Comparison of ENCODE assay signal across 23 cellular contexts in genomic region chr7:20152057-20152456, GRCh38.
DNase-seq lines count a peak whose midpoint lies in the region; ATAC-seq and TF ChIP-seq lines count a peak whose summit lies in the region.
"Had no signal": no experiment of that assay in that cellular context is flagged by ENCODE, and none has a peak within 500 bp of the region (broad histone marks: within the 10 kb centered on the region; RNA-seq: fewer than 3 reads in every experiment).

No MANE protein-coding gene starts in this region.

- TF ChIP-seq CTCF in activated B cell treated with CpG ODN at 0.5 μM for 24 hours (IDR thresholded peaks at IDR 0.05) = no peak
- no peak for TF ChIP-seq CTCF in stomach (IDR thresholded peaks at IDR 0.05)

- CTCF ChIA-PET in activated B cell treated with CpG ODN at 0.5 μM for 24 hours (lab: Charles Lee) = interaction anchor here (1.2 to 2.1 kb wide), 2 partner anchors 20 to 159 kb away, joined by 3 to 5 read pairs; no protein-coding TSS in a partner anchor

- intact Hi-C loops in activated B cell treated with CpG ODN at 0.5 μM for 24 hours (cut with micrococcal nuclease) = no loop called here
- intact Hi-C loops in stomach (cut with DNase I; ENCODE audit: low total_unique reads) = loop anchor here (10.0 kb wide), 1 partner anchor 443 kb away; no protein-coding TSS in a partner anchor

- H3K27me3 Mint-ChIP-seq in activated B cell treated with CpG ODN at 0.5 μM for 24 hours = no peaks in the 10 kb centered on the region
- H3K27me3 Mint-ChIP-seq: naive thymus-derived CD4-positive, alpha-beta T cell; stimulated activated naive CD8-positive, alpha-beta T cell treated with anti-CD3 and anti-CD28 coated beads, Interleukin-15, amount 100 ng/mL, for 72 hours had no signal

- TF ChIP-seq EP300 in stomach (IDR thresholded peaks at IDR 0.05) = no peak

- peaks cover 0 to 6% (median 0%) of the 10 kb centered on the region in 4 donors for H3K36me3 ChIP-seq in stomach
- H3K36me3 ChIP-seq: upper lobe of left lung had no signal

- peak overlapping the region; percentile 56 for H3K27ac Mint-ChIP-seq in activated B cell treated with CpG ODN at 0.5 μM for 24 hours
- H3K27ac Mint-ChIP-seq: naive thymus-derived CD4-positive, alpha-beta T cell; stimulated activated naive CD8-positive, alpha-beta T cell treated with anti-CD3 and anti-CD28 coated beads, Interleukin-15, amount 100 ng/mL, for 72 hours had no signal

- peak; percentile 80 for DNase-seq in H4 (ENCODE audit: low spot score)
- peak; percentile 52 for DNase-seq in NOMO-1 treated with DMSO at 0.1 percent for 48 hours (lab: John Stamatoyannopoulos, UW; ENCODE audit: unreplicated experiment)
- no peak for DNase-seq in activated B cell treated with CpG ODN at 0.5 μM for 24 hours
- DNase-seq in stomach = no peak
- no peak for DNase-seq in NCI-H2227 (lab: John Stamatoyannopoulos, UW; ENCODE audit: unreplicated experiment)
- DNase-seq in activated T-cell treated with anti-CD3 and anti-CD28 coated beads, Interleukin-2, amount 50 U/mL, for 48 hours = no peak
- no peak for DNase-seq in SKM-1 treated with dmso at 0.1 percent for 144 hours (lab: John Stamatoyannopoulos, UW; ENCODE audit: unreplicated experiment)
- DNase-seq: activated CD4-positive, alpha-beta T cell treated with anti-CD3 and anti-CD28 coated beads, Interleukin-2, amount 50 U/mL, for 1 hour; activated CD8-positive, alpha-beta memory T cell treated with anti-CD3 and anti-CD28 coated beads, Interleukin-2, amount 50 U/mL, for 4 hours; activated effector memory CD4-positive, alpha-beta T cell treated with Interleukin-2 at 50 U/mL for 16 hours; body of pancreas; DMS 273 treated with DMSO at 0.1 percent for 48 hours; effector CD8-positive, alpha-beta T cell; MM.1S; naive thymus-derived CD4-positive, alpha-beta T cell; NCI-H1694 treated with DMSO at 0.1 percent for 48 hours; NCI-H2227 treated with DMSO at 0.1 percent for 48 hours; posterior cingulate gyrus; SK-N-SH; stimulated activated CD4-positive, alpha-beta T cell treated with anti-CD3 and anti-CD28 coated beads, Interleukin-4, amount 100 ng/mL, for 24 hours; stimulated activated naive CD8-positive, alpha-beta T cell treated with anti-CD3 and anti-CD28 coated beads, Interleukin-15, amount 100 ng/mL, for 72 hours; upper lobe of left lung had no signal

- 35 to 74% (median 60%) methylated on average over 3 of the region's 3 CpGs for WGBS in stomach, 5 donors

- TF ChIP-seq POLR2A in stomach (IDR thresholded peaks at IDR 0.05) = no peak

- peaks cover 31% of the 10 kb centered on the region for H3K4me1 Mint-ChIP-seq in activated B cell treated with CpG ODN at 0.5 μM for 24 hours
- H3K4me1 Mint-ChIP-seq: stimulated activated naive CD8-positive, alpha-beta T cell treated with anti-CD3 and anti-CD28 coated beads, Interleukin-15, amount 100 ng/mL, for 72 hours had no signal

- H3K9me3 Mint-ChIP-seq in activated B cell treated with CpG ODN at 0.5 μM for 24 hours = no peaks in the 10 kb centered on the region

- H3K27me3 ChIP-seq in stomach = no peaks in the 10 kb centered on the region
- H3K27me3 ChIP-seq: body of pancreas, upper lobe of left lung had no signal

- peak overlapping the region in 3 of 5 donors; percentile 33 to 62 (median 56) for H3K27ac ChIP-seq in stomach
- H3K27ac ChIP-seq: body of pancreas, upper lobe of left lung had no signal

- H3K36me3 Mint-ChIP-seq in activated B cell treated with CpG ODN at 0.5 μM for 24 hours (ENCODE audit: low read depth) = peaks cover 32% of the 10 kb centered on the region
- H3K36me3 Mint-ChIP-seq: naive thymus-derived CD4-positive, alpha-beta T cell had no signal

- H3K4me3 ChIP-seq in stomach = no peak overlapping the region
- H3K4me3 ChIP-seq: body of pancreas, upper lobe of left lung had no signal

- POLR2A ChIA-PET in activated B cell treated with CpG ODN at 0.5 μM for 24 hours (lab: Charles Lee) = interaction anchor here (1.1 kb wide), 1 partner anchor 443 kb away, joined by 3 read pairs; the partner anchor contains the start of gene POLR1F

- no peak for ATAC-seq in activated B cell treated with CpG ODN at 0.5 μM for 24 hours (ENCODE audit: low read depth)
- no peak for ATAC-seq in GM18519 (IDR thresholded peaks at IDR 0.05; ENCODE audit: low FRiP score, unreplicated experiment)
- ATAC-seq: body of pancreas; naive thymus-derived CD4-positive, alpha-beta T cell; stimulated activated naive CD8-positive, alpha-beta T cell treated with anti-CD3 and anti-CD28 coated beads, Interleukin-15, amount 100 ng/mL, for 72 hours had no signal

- H3K4me3 Mint-ChIP-seq in activated B cell treated with CpG ODN at 0.5 μM for 24 hours = no peak overlapping the region
- H3K4me3 Mint-ChIP-seq: naive thymus-derived CD4-positive, alpha-beta T cell; stimulated activated naive CD8-positive, alpha-beta T cell treated with anti-CD3 and anti-CD28 coated beads, Interleukin-15, amount 100 ng/mL, for 72 hours had no signal

- peaks cover 0 to 31% (median 11%) of the 10 kb centered on the region in 4 donors for H3K4me1 ChIP-seq in stomach
- H3K4me1 ChIP-seq: body of pancreas, upper lobe of left lung had no signal

- H3K9me3 ChIP-seq in stomach = no peaks in the 10 kb centered on the region
- H3K9me3 ChIP-seq: body of pancreas, SK-N-SH, upper lobe of left lung had no signal

Comparison
In these comparisons a context has a peak if more than half of its experiments do, and no peak if none do; other contexts are left out.
1. DNase-seq: peak in H4 (single experiment) and NOMO-1 treated with DMSO at 0.1 percent for 48 hours (single experiment); none in activated B cell treated with CpG ODN at 0.5 μM for 24 hours (single experiment), stomach (single experiment), NCI-H2227 (single experiment), activated T-cell treated with anti-CD3 and anti-CD28 coated beads, Interleukin-2, amount 50 U/mL, for 48 hours (0 of 2) and SKM-1 treated with dmso at 0.1 percent for 144 hours (single experiment).